Comparison of ENCODE assay signal across 13 cellular contexts in genomic region chr17:42281571-42282096, GRCh38. TPM values are rescaled to one million over a fixed set of nuclear protein-coding genes. Genes with fewer than 3 reads are reported as not detected.
DNase-seq lines count a peak whose midpoint lies in the region; ATAC-seq, FAIRE-seq and TF ChIP-seq lines count a peak whose summit lies in the region.
"Had no signal": no experiment of that assay in that cellular context is flagged by ENCODE, and none has a peak within 500 bp of the region (broad histone marks: within the 10 kb centered on the region; RNA-seq: fewer than 3 reads in every experiment).

No MANE protein-coding gene starts in this region.

- H3K36me3 ChIP-seq in CD4-positive, alpha-beta memory T cell (ENCODE audit: insufficient read depth, low read length), result no peaks in the 10 kb centered on the region
- H3K36me3 ChIP-seq: BLaER1 treated with 17β-estradiol and CSF1 and Interleukin-3, amounts not matched to agents 10 nM and 100 nM had no signal

- no peak overlapping the region for H2BK20ac ChIP-seq in H9 (ENCODE audit: low read depth, low read length, poor library complexity, severe bottlenecking)

- no peak overlapping the region for H3K9ac ChIP-seq in H9 (ENCODE audit: extremely low read depth, insufficient read length, low read length)

- H3K4ac ChIP-seq in H9 (ENCODE audit: low read depth, low read length), result no peak overlapping the region

- H3K56ac ChIP-seq in H9 (ENCODE audit: insufficient read length, low read depth, low read length), result no peak overlapping the region

- H4K20me1 ChIP-seq in H9 (ENCODE audit: control insufficient read depth, insufficient read depth, insufficient read length), result no peaks in the 10 kb centered on the region
- H4K20me1 ChIP-seq: BLaER1 treated with 17β-estradiol and CSF1 and Interleukin-3, amounts not matched to agents 10 nM and 100 nM had no signal

- peaks cover 4% of the 10 kb centered on the region for H3K23me2 ChIP-seq in H9 (ENCODE audit: insufficient read length, low read depth, low read length, poor library complexity, severe bottlenecking)

- H3K79me1 ChIP-seq in H9 (ENCODE audit: insufficient read depth, low read depth, low read length, poor library complexity, severe bottlenecking), result no peaks in the 10 kb centered on the region

- H2BK15ac ChIP-seq in H9 (ENCODE audit: low read depth, low read length), result no peak overlapping the region; the same call in 1 of the 2 replicates

- no peak overlapping the region for H2AK5ac ChIP-seq in H9 (ENCODE audit: insufficient read length, low read length)

- no peak overlapping the region for H4K91ac ChIP-seq in H9 (ENCODE audit: insufficient read length, low read depth, low read length)

- no peak overlapping the region for H3K4me3 ChIP-seq in CD4-positive, alpha-beta memory T cell (ENCODE audit: low read length in 2 of 2)
- H3K4me3 ChIP-seq: BLaER1 treated with 17β-estradiol and CSF1 and Interleukin-3, amounts not matched to agents 10 nM and 100 nM had no signal

- no peak overlapping the region for H3K18ac ChIP-seq in H9 (ENCODE audit: insufficient read length, low read depth, low read length)

- no peak for TF ChIP-seq CTCF in H9 (conservative IDR thresholded peaks at IDR 0.05)

- H3K23ac ChIP-seq in H9 (ENCODE audit: insufficient read length, low read depth, low read length), result no peak overlapping the region

- H3K4me1 Mint-ChIP-seq in CD4-positive, alpha-beta memory T cell, result peaks cover 19 to 37% (median 25%) of the 10 kb centered on the region in 4 donors
- peaks cover 24 to 28% of the 10 kb centered on the region in 2 experiments for H3K4me1 Mint-ChIP-seq in H9
- H3K4me1 Mint-ChIP-seq in stimulated activated memory B cell treated with anti-CD40 and anti-IgM and Interleukin-4, amounts not matched to agents 10 μg/mL and 1 μg/mL and 100 μg/mL, for 72 hours, result peaks cover 37% of the 10 kb centered on the region

- CTCF ChIA-PET in CD4-positive, alpha-beta memory T cell (lab: Charles Lee; ENCODE audit: partially characterized antibody), result no interaction called here

- DNase-seq in CD4-positive, alpha-beta memory T cell, result no peak
- peak; percentile 34 for DNase-seq in H9
- DNase-seq in NCI-H510A (lab: John Stamatoyannopoulos, UW), result peak; percentile 77
- peak; percentile 53 for DNase-seq in mesenteric fat pad (ENCODE audit: low spot score)
- DNase-seq in NOMO-1 treated with DMSO at 0.1 percent for 48 hours (lab: John Stamatoyannopoulos, UW; ENCODE audit: unreplicated experiment), result no peak
- DNase-seq in GM12891 (ENCODE audit: insufficient read length, low spot score), result no peak
- no peak for DNase-seq in urothelium cell line (ENCODE audit: low spot score)
- DNase-seq: HFFc6 had no signal

- no peaks in the 10 kb centered on the region for H3K27me3 Mint-ChIP-seq in CD4-positive, alpha-beta memory T cell
- H3K27me3 Mint-ChIP-seq in H9 (ENCODE audit: low read depth), result peaks cover 4% of the 10 kb centered on the region
- no peaks in the 10 kb centered on the region for H3K27me3 Mint-ChIP-seq in stimulated activated memory B cell treated with anti-CD40 and anti-IgM and Interleukin-4, amounts not matched to agents 10 μg/mL and 1 μg/mL and 100 μg/mL, for 72 hours

- no peak overlapping the region for H3K27ac ChIP-seq in CD4-positive, alpha-beta memory T cell (ENCODE audit: low read depth, low read length)
- H3K27ac ChIP-seq in H9 (ENCODE audit: insufficient read length, low read depth, low read length), result no peak overlapping the region
- H3K27ac ChIP-seq: BLaER1 treated with 17β-estradiol and CSF1 and Interleukin-3, amounts not matched to agents 10 nM and 100 nM had no signal

- H2BK120ac ChIP-seq in H9 (ENCODE audit: low read depth, low read length, poor library complexity, severe bottlenecking), result no peak overlapping the region

- intact Hi-C loops in CD4-positive, alpha-beta memory T cell (cut with micrococcal nuclease), result no loop called here

- H2AFZ ChIP-seq in H9 (ENCODE audit: low read length), result no peak overlapping the region

- H3K79me2 ChIP-seq in H9 (ENCODE audit: insufficient read depth, low read length), result no peaks in the 10 kb centered on the region

- no peak overlapping the region for H3K4me2 ChIP-seq in H9 (ENCODE audit: insufficient read depth, insufficient read length, low read length)
- H3K4me2 ChIP-seq: BLaER1 treated with 17β-estradiol and CSF1 and Interleukin-3, amounts not matched to agents 10 nM and 100 nM had no signal

- H3K36me3 Mint-ChIP-seq in CD4-positive, alpha-beta memory T cell, result peaks cover 0 to 1% of the 10 kb centered on the region in 2 donors
- H3K36me3 Mint-ChIP-seq in H9 (ENCODE audit: insufficient read depth in 1 of 3, low read depth in 3 of 3), result no peaks in the 10 kb centered on the region; a peak in 1 of 7 replicates
- H3K36me3 Mint-ChIP-seq in stimulated activated memory B cell treated with anti-CD40 and anti-IgM and Interleukin-4, amounts not matched to agents 10 μg/mL and 1 μg/mL and 100 μg/mL, for 72 hours, result peaks cover 6% of the 10 kb centered on the region

- no peak for TF ChIP-seq POLR2A in GM12891 (IDR thresholded peaks at IDR 0.05; ENCODE audit: low read depth, low read length)

- H3K14ac ChIP-seq in H9 (ENCODE audit: insufficient read depth, low read length), result no peak overlapping the region; the same call in 1 of the 2 replicates

- no peaks in the 10 kb centered on the region for H3K9me3 ChIP-seq in CD4-positive, alpha-beta memory T cell (ENCODE audit: control insufficient read depth in 1 of 2, low read length in 2 of 2)
- no peaks in the 10 kb centered on the region for H3K9me3 ChIP-seq in H9 (ENCODE audit: control insufficient read depth, low read depth, low read length)
- H3K9me3 ChIP-seq: BLaER1 treated with 17β-estradiol and CSF1 and Interleukin-3, amounts not matched to agents 10 nM and 100 nM had no signal

- POLR2A ChIA-PET in CD4-positive, alpha-beta memory T cell (lab: Charles Lee; ENCODE audit: partially characterized antibody), result interaction anchor here (5.1 to 11.0 kb wide), 2 partner anchors 13 to 32 kb away, joined by 25 to 137 read pairs; no protein-coding TSS in a partner anchor

- H3K9me3 Mint-ChIP-seq in CD4-positive, alpha-beta memory T cell, result no peaks in the 10 kb centered on the region
- H3K9me3 Mint-ChIP-seq in H9, result no peaks in the 10 kb centered on the region; a peak in 1 of 5 replicates
- H3K9me3 Mint-ChIP-seq in stimulated activated memory B cell treated with anti-CD40 and anti-IgM and Interleukin-4, amounts not matched to agents 10 μg/mL and 1 μg/mL and 100 μg/mL, for 72 hours, result no peaks in the 10 kb centered on the region
- H3K9me3 Mint-ChIP-seq: HFFc6; nephron; T-helper 2 cell treated with Interferon-gamma antibody and Interleukin-4, amounts not matched to agents 5 μg/mL and 100 μg/mL, for 36 hours had no signal

- no peak overlapping the region for H4K8ac ChIP-seq in H9 (replicated peaks; ENCODE audit: insufficient read length, low read depth, low read length)

- FAIRE-seq in GM12891 (lab: Jason Lieb, UNC) (no peak), urothelium cell line (lab: Jason Lieb, UNC) (no peak)
- FAIRE-seq: islet of Langerhans had no signal

- no peak overlapping the region for H3K4me3 Mint-ChIP-seq in CD4-positive, alpha-beta memory T cell
- H3K4me3 Mint-ChIP-seq in H9, result no peak overlapping the region
- H3K4me3 Mint-ChIP-seq in stimulated activated memory B cell treated with anti-CD40 and anti-IgM and Interleukin-4, amounts not matched to agents 10 μg/mL and 1 μg/mL and 100 μg/mL, for 72 hours, result no peak overlapping the region
- H3K4me3 Mint-ChIP-seq: HFFc6; T-helper 2 cell treated with Interferon-gamma antibody and Interleukin-4, amounts not matched to agents 5 μg/mL and 100 μg/mL, for 36 hours had no signal

- H3T11ph ChIP-seq in H9 (ENCODE audit: low read length), result no peak overlapping the region

- no CpG with 5 or more reads among the region's 7 CpGs for WGBS in H9 (ENCODE audit: extremely low coverage, insufficient read length, low lambda C conversion rate)

- H3K4me1 ChIP-seq in CD4-positive, alpha-beta memory T cell (ENCODE audit: insufficient read depth, low read length), result peaks cover 23% of the 10 kb centered on the region
- H3K4me1 ChIP-seq in H9 (ENCODE audit: insufficient read depth, low read length), result 0 out of 2 replicates have a peak, but pooled peaks cover 2% of the 10 kb centered on the region

- no peak overlapping the region for H2BK12ac ChIP-seq in H9 (ENCODE audit: insufficient read length, low read depth, low read length)

- no peak overlapping the region for H4K5ac ChIP-seq in H9 (ENCODE audit: insufficient read length, low read depth, low read length)

- no peak for ATAC-seq in stimulated activated memory B cell treated with anti-CD40 and anti-IgM and Interleukin-4, amounts not matched to agents 10 μg/mL and 1 μg/mL and 100 μg/mL, for 72 hours

- H2BK5ac ChIP-seq in H9 (ENCODE audit: insufficient read length, low read length), result no peak overlapping the region

- no peaks in the 10 kb centered on the region for H3K27me3 ChIP-seq in CD4-positive, alpha-beta memory T cell (ENCODE audit: insufficient read depth, low read length)
- H3K27me3 ChIP-seq in H9 (ENCODE audit: insufficient read depth, low read length), result no peaks in the 10 kb centered on the region; the same call in 1 of the 2 replicates
- H3K27me3 ChIP-seq: BLaER1 treated with 17β-estradiol and CSF1 and Interleukin-3, amounts not matched to agents 10 nM and 100 nM had no signal

- peak overlapping the region in 5 of 7 donors; percentile 17 to 83 (median 66) for H3K27ac Mint-ChIP-seq in CD4-positive, alpha-beta memory T cell
- 0 out of 7 replicates have a peak overlapping the region, but pooled peaks of 1 of the 3 experiments have one; percentile 47 for H3K27ac Mint-ChIP-seq in H9
- H3K27ac Mint-ChIP-seq in stimulated activated memory B cell treated with anti-CD40 and anti-IgM and Interleukin-4, amounts not matched to agents 10 μg/mL and 1 μg/mL and 100 μg/mL, for 72 hours, result no peak overlapping the region
- H3K27ac Mint-ChIP-seq: HFFc6; nephron; T-helper 2 cell treated with Interferon-gamma antibody and Interleukin-4, amounts not matched to agents 5 μg/mL and 100 μg/mL, for 36 hours had no signal

TF ChIP-seq in GM12891, 5 proteins besides CTCF, POLR2A, EP300 and RAD21:
- TF ChIP-seq SPI1 (IDR thresholded peaks at IDR 0.05; ENCODE audit: low read depth, low read length), result no peak
- no peak for TF ChIP-seq TAF1 (IDR thresholded peaks at IDR 0.05; ENCODE audit: low read depth, low read length)
- no peak for TF ChIP-seq PAX5 (IDR thresholded peaks at IDR 0.05; ENCODE audit: insufficient read depth, low read length, severe bottlenecking)
- TF ChIP-seq POLR2AphosphoS5 (IDR thresholded peaks at IDR 0.05; ENCODE audit: low read depth, low read length), result no peak
- no peak for TF ChIP-seq POU2F2 (IDR thresholded peaks at IDR 0.05; ENCODE audit: low read depth, low read length)

RNA-seq across cellular contexts. Expression of gene STAT5B, which starts 5.4 kb away (rescaled TPM):
- total RNA-seq in CD4-positive, alpha-beta memory T cell, result 100 to 1,000 TPM; 244 to 261 TPM
- polyA plus RNA-seq in CD4-positive, alpha-beta memory T cell, result 100 to 1,000 TPM in 1 of 2 donors, 10 to 100 TPM in 1; 91.3 to 146 TPM
- total RNA-seq in H9 (2021) (42.9 and 46.2 TPM in 2 replicates), mesenteric fat pad (106 TPM)
- polyA plus RNA-seq in GM12891 (2012; ENCODE audit: low read depth, missing spikeins), result 37.3 TPM

RNA-seq across cellular contexts. Expression of gene STAT5A, which starts 6.7 kb away (rescaled TPM):
- total RNA-seq in CD4-positive, alpha-beta memory T cell, result 100 to 1,000 TPM; 130 to 133 TPM
- 10 to 100 TPM; 66.7 to 94.6 TPM for polyA plus RNA-seq in CD4-positive, alpha-beta memory T cell
- total RNA-seq in H9 (2021) (4.3 and 6.4 TPM in 2 replicates), mesenteric fat pad (130 TPM)
- polyA plus RNA-seq in GM12891 (2012; ENCODE audit: low read depth, missing spikeins), result 50.2 TPM

Comparison
In these comparisons a context has a peak if more than half of its experiments do, and no peak if none do; other contexts are left out.
1. DNase-seq: peak in H9 (single experiment), NCI-H510A (single experiment) and mesenteric fat pad (single experiment); none in CD4-positive, alpha-beta memory T cell (0 of 5), NOMO-1 treated with DMSO at 0.1 percent for 48 hours (single experiment), GM12891 (single experiment) and urothelium cell line (single experiment).
2. RNA of gene STAT5A, which starts 6.7 kb away (total RNA-seq): 130 to 133 TPM in CD4-positive, alpha-beta memory T cell and 130 TPM in mesenteric fat pad (single experiment); 4.3 to 6.4 TPM in H9; every median in the first group is over 10 times any median in the second.